Comparison of ENCODE assay signal across 18 cellular contexts in the genomic region with DNA sequence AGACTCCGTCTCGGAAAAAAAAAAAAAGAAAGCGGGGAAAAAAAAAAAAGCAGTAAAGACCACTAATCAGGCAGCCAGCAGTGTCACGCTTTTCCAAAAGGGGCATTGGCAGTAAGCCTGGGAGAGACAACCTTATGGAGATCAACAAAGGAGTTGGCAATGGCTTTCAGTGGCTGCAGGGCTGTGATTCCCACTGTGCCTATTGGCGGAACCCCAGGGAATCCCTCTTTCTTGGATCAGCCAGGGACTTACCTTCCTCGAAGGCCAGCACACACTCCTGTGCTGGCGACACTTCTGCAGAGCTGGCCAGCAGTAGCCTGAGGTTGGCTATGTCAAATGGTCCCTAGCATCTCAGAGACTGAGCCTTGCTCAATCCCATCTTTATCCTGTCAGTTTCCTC.
"Had no signal": no experiment of that assay in that cellular context is flagged by ENCODE, and none has a peak within 500 bp of the region (broad histone marks: within the 10 kb centered on the region; RNA-seq: fewer than 3 reads in every experiment).

No MANE protein-coding gene starts in this region.

- H3K4me1 Mint-ChIP-seq: stimulated activated effector memory CD8-positive, alpha-beta T cell treated with anti-CD3 and anti-CD28 coated beads, Interleukin-12 subunit alpha, Interleukin-12 subunit beta, amount 100 ng/mL, for 72 hours had no signal

- DNase-seq: effector CD4-positive, alpha-beta T cell; foreskin melanocyte; head of caudate nucleus; left colon; naive thymus-derived CD4-positive, alpha-beta T cell; nephron progenitor cell; psoas muscle; retina; right lobe of liver; stimulated activated CD4-positive, alpha-beta T cell treated with anti-CD3 and anti-CD28 coated beads, Interleukin-4, amount 100 ng/mL, for 1 hour; stimulated activated CD8-positive, alpha-beta memory T cell treated with anti-CD3 and anti-CD28 coated beads, Interleukin-4, amount 100 ng/mL, for 48 hours; stimulated activated naive CD8-positive, alpha-beta T cell treated with anti-CD3 and anti-CD28 coated beads, Interleukin-15, Interleukin-2, amounts not matched to agents 100 U/mL and 50 U/mL, for 24 hours; upper lobe of right lung had no signal

- H3K27ac Mint-ChIP-seq: nephron progenitor cell; stimulated activated effector memory CD8-positive, alpha-beta T cell treated with anti-CD3 and anti-CD28 coated beads, Interleukin-12 subunit alpha, Interleukin-12 subunit beta, amount 100 ng/mL, for 72 hours had no signal

- H3K4me3 Mint-ChIP-seq: naive thymus-derived CD4-positive, alpha-beta T cell; nephron progenitor cell; stimulated activated effector memory CD8-positive, alpha-beta T cell treated with anti-CD3 and anti-CD28 coated beads, Interleukin-12 subunit alpha, Interleukin-12 subunit beta, amount 100 ng/mL, for 72 hours had no signal

- H3K4me2 ChIP-seq: hepatocyte had no signal

- H2AFZ ChIP-seq: hepatocyte had no signal

- H3K79me2 ChIP-seq: hepatocyte had no signal

- H3K27me3 ChIP-seq: hepatocyte, right lobe of liver, tibial nerve, upper lobe of right lung, vagina had no signal

- H3K27ac ChIP-seq: hepatocyte, right lobe of liver, suprapubic skin, tibial nerve, upper lobe of right lung, vagina had no signal

- ATAC-seq: left colon; naive thymus-derived CD4-positive, alpha-beta T cell; right lobe of liver; stimulated activated effector memory CD8-positive, alpha-beta T cell treated with anti-CD3 and anti-CD28 coated beads, Interleukin-12 subunit alpha, Interleukin-12 subunit beta, amount 100 ng/mL, for 72 hours; stimulated activated naive CD8-positive, alpha-beta T cell treated with anti-CD3 and anti-CD28 coated beads, Interleukin-15, Interleukin-2, amounts not matched to agents 100 U/mL and 50 U/mL, for 24 hours; upper lobe of right lung had no signal

- H3K9me3 ChIP-seq: psoas muscle, right lobe of liver, suprapubic skin, tibial nerve, upper lobe of right lung, vagina had no signal

- H3K4me1 ChIP-seq: right lobe of liver, upper lobe of right lung, vagina had no signal

- H3K9me3 Mint-ChIP-seq: stimulated activated effector memory CD8-positive, alpha-beta T cell treated with anti-CD3 and anti-CD28 coated beads, Interleukin-12 subunit alpha, Interleukin-12 subunit beta, amount 100 ng/mL, for 72 hours had no signal

- H3K36me3 ChIP-seq: right lobe of liver, suprapubic skin, tibial nerve, upper lobe of right lung, vagina had no signal

- H3K4me3 ChIP-seq: hepatocyte, right lobe of liver, suprapubic skin, tibial nerve, upper lobe of right lung, vagina had no signal

- H3K36me3 Mint-ChIP-seq: naive thymus-derived CD4-positive, alpha-beta T cell; stimulated activated effector memory CD8-positive, alpha-beta T cell treated with anti-CD3 and anti-CD28 coated beads, Interleukin-12 subunit alpha, Interleukin-12 subunit beta, amount 100 ng/mL, for 72 hours had no signal
